Comparison of ENCODE assay signal across 1 cellular context in the genomic region with DNA sequence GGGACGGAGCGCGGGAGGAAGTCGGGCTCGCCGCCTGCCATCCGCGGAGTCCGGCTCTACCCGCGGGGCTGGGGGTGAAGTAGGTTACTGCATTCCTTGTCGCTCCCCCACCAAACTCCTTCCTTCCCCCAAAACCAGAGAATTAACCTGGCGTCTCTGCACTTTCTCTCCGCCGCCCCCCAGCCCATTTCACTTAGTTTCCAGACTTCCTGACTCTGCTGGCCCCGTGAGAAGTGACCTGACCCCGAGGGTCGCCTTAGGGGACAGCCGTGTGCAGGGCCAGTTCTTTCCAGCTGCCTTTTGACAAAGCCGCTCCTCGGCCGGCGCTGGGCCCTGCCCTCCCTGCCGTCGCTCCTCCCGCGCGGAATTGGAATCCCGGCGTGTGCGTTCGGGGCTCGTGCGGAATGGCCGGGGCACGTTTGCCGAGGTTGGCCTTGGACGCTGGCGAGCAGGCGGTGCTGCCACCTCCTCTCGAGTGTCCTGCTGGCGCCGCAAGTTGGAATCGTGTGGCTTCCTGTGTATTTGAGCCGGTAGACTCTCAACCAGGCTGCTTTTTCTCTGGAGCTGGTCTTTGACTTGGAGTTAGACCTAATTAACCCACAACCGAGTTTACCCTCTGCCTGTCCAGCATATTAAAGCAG.
TF ChIP-seq lines count a peak whose summit lies in the region.

No MANE protein-coding gene starts in this region.

TF ChIP-seq in HepG2, 621 proteins besides CTCF, POLR2A, EP300 and RAD21 (continued from another document and continues in another):
- TF ChIP-seq, protein P1, sequence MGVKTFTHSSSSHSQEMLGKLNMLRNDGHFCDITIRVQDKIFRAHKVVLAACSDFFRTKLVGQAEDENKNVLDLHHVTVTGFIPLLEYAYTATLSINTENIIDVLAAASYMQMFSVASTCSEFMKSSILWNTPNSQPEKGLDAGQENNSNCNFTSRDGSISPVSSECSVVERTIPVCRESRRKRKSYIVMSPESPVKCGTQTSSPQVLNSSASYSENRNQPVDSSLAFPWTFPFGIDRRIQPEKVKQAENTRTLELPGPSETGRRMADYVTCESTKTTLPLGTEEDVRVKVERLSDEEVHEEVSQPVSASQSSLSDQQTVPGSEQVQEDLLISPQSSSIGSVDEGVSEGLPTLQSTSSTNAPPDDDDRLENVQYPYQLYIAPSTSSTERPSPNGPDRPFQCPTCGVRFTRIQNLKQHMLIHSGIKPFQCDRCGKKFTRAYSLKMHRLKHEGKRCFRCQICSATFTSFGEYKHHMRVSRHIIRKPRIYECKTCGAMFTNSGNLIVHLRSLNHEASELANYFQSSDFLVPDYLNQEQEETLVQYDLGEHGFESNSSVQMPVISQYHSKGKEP (CRISPR knock-in tag; IDR thresholded peaks at IDR 0.05) = no peak
- TF ChIP-seq ZNF235 (CRISPR knock-in tag; IDR thresholded peaks at IDR 0.05; ENCODE audit: borderline replicate concordance) (0 out of 2 replicates have a peak, but pooled peaks have one; percentile 56), ZNF33B (CRISPR knock-in tag; IDR thresholded peaks at IDR 0.05) (peak; percentile 82; the same call in 1 of the 2 replicates), ZNF746 (CRISPR knock-in tag; IDR thresholded peaks at IDR 0.05) (peak; percentile 73), ZBTB43 (CRISPR knock-in tag; conservative IDR thresholded peaks at IDR 0.05) (peak; percentile 50; the same call in 1 of the 2 replicates), ARID2 (CRISPR knock-in tag; IDR thresholded peaks at IDR 0.05; ENCODE audit: borderline replicate concordance) (peak; percentile 88), NFAT5 (CRISPR knock-in tag; IDR thresholded peaks at IDR 0.05) (peak; percentile 59; the same call in 1 of the 2 replicates), ZNF891 (CRISPR knock-in tag; IDR thresholded peaks at IDR 0.05) (peak; percentile 77; the same call in 1 of the 2 replicates), RFXAP (CRISPR knock-in tag; IDR thresholded peaks at IDR 0.05; ENCODE audit: borderline replicate concordance) (peak; percentile 46; the same call in 1 of the 2 replicates), TAF15 (IDR thresholded peaks at IDR 0.05; ENCODE audit: low read depth, low read length, poor library complexity, severe bottlenecking) (no peak), MAZ (IDR thresholded peaks at IDR 0.05; ENCODE audit: borderline replicate concordance, low read depth, low read length) (no peak; the same call in 1 of the 2 replicates), MAZ (CRISPR knock-in tag; IDR thresholded peaks at IDR 0.05; ENCODE audit: low read depth) (0 out of 2 replicates have a peak, but pooled peaks have one; percentile 22), TMF1 (CRISPR knock-in tag; IDR thresholded peaks at IDR 0.05; ENCODE audit: low read depth) (0 out of 2 replicates have a peak, but pooled peaks have one; percentile 63), TBL1XR1 (IDR thresholded peaks at IDR 0.05; ENCODE audit: borderline replicate concordance, low read length, partially characterized antibody) (no peak), HINFP (CRISPR knock-in tag; IDR thresholded peaks at IDR 0.05; ENCODE audit: low read depth) (0 out of 2 replicates have a peak, but pooled peaks have one; percentile 54), HNF4A (CRISPR knock-in tag; IDR thresholded peaks at IDR 0.05) (peak; percentile 57; the same call in 1 of the 2 replicates), WIZ (CRISPR knock-in tag; IDR thresholded peaks at IDR 0.05) (peak; percentile 26; the same call in 1 of the 2 replicates), SP1 (IDR thresholded peaks at IDR 0.05) (no peak), SP1 (CRISPR knock-in tag; IDR thresholded peaks at IDR 0.05) (peak; percentile 30), ZNF367 (CRISPR knock-in tag; IDR thresholded peaks at IDR 0.05; ENCODE audit: borderline replicate concordance) (no peak), RFX3 (CRISPR knock-in tag; IDR thresholded peaks at IDR 0.05) (no peak), DZIP1 (CRISPR knock-in tag; IDR thresholded peaks at IDR 0.05) (peak; percentile 91), GMEB2 (CRISPR knock-in tag; IDR thresholded peaks at IDR 0.05; ENCODE audit: low read depth) (no peak), RCOR2 (CRISPR knock-in tag; IDR thresholded peaks at IDR 0.05) (no peak), ARNT2 (CRISPR knock-in tag; IDR thresholded peaks at IDR 0.05; ENCODE audit: low read depth) (no peak), DR1 (CRISPR knock-in tag; IDR thresholded peaks at IDR 0.05) (peak; percentile 73; the same call in 1 of the 2 replicates), RBM22 (optimal IDR thresholded peaks at IDR 0.05; ENCODE audit: low read length) (no peak), YEATS4 (CRISPR knock-in tag; IDR thresholded peaks at IDR 0.05; ENCODE audit: borderline replicate concordance) (peak; percentile 76; the same call in 1 of the 2 replicates), ZNF34 (CRISPR knock-in tag; IDR thresholded peaks at IDR 0.05; ENCODE audit: borderline replicate concordance) (no peak), TSC22D2 (CRISPR knock-in tag; IDR thresholded peaks at IDR 0.05; ENCODE audit: borderline replicate concordance) (no peak), ZNF17 (CRISPR knock-in tag; IDR thresholded peaks at IDR 0.05) (peak; percentile 47; the same call in 1 of the 2 replicates)
- TF ChIP-seq, protein P2, sequence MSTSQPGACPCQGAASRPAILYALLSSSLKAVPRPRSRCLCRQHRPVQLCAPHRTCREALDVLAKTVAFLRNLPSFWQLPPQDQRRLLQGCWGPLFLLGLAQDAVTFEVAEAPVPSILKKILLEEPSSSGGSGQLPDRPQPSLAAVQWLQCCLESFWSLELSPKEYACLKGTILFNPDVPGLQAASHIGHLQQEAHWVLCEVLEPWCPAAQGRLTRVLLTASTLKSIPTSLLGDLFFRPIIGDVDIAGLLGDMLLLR (CRISPR knock-in tag; IDR thresholded peaks at IDR 0.05) = peak; percentile 97
- TF ChIP-seq, protein P3, sequence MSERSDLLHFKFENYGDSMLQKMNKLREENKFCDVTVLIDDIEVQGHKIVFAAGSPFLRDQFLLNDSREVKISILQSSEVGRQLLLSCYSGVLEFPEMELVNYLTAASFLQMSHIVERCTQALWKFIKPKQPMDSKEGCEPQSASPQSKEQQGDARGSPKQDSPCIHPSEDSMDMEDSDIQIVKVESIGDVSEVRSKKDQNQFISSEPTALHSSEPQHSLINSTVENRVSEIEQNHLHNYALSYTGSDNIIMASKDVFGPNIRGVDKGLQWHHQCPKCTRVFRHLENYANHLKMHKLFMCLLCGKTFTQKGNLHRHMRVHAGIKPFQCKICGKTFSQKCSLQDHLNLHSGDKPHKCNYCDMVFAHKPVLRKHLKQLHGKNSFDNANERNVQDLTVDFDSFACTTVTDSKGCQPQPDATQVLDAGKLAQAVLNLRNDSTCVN (CRISPR knock-in tag; IDR thresholded peaks at IDR 0.05; ENCODE audit: borderline replicate concordance) = peak; percentile 81
- TF ChIP-seq, protein P4, sequence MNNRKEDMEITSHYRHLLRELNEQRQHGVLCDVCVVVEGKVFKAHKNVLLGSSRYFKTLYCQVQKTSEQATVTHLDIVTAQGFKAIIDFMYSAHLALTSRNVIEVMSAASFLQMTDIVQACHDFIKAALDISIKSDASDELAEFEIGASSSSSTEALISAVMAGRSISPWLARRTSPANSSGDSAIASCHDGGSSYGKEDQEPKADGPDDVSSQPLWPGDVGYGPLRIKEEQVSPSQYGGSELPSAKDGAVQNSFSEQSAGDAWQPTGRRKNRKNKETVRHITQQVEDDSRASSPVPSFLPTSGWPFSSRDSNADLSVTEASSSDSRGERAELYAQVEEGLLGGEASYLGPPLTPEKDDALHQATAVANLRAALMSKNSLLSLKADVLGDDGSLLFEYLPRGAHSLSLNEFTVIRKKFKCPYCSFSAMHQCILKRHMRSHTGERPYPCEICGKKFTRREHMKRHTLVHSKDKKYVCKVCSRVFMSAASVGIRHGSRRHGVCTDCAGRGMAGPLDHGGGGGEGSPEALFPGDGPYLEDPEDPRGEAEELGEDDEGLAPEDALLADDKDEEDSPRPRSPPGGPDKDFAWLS (CRISPR knock-in tag; IDR thresholded peaks at IDR 0.05; ENCODE audit: borderline replicate concordance) = peak; percentile 57; the same call in 1 of the 2 replicates
- TF ChIP-seq, protein P5, sequence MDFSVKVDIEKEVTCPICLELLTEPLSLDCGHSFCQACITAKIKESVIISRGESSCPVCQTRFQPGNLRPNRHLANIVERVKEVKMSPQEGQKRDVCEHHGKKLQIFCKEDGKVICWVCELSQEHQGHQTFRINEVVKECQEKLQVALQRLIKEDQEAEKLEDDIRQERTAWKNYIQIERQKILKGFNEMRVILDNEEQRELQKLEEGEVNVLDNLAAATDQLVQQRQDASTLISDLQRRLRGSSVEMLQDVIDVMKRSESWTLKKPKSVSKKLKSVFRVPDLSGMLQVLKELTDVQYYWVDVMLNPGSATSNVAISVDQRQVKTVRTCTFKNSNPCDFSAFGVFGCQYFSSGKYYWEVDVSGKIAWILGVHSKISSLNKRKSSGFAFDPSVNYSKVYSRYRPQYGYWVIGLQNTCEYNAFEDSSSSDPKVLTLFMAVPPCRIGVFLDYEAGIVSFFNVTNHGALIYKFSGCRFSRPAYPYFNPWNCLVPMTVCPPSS (IDR thresholded peaks at IDR 0.05) = no peak
